8 cellular contexts compared by ENCODE assay signal in genomic region chr5:151222769-151223446, GRCh38. TPM values are rescaled to one million over a fixed set of nuclear protein-coding genes. Genes with fewer than 3 reads are reported as not detected.
DNase-seq lines count a peak whose midpoint lies in the region; ATAC-seq and TF ChIP-seq lines count a peak whose summit lies in the region.

No MANE protein-coding gene starts in this region.

- no peaks in the 10 kb centered on the region for H3K4me1 ChIP-seq in neural progenitor cell

- peak; percentile 63 for ATAC-seq in HG03175 (IDR thresholded peaks at IDR 0.05; ENCODE audit: unreplicated experiment)

- no peaks in the 10 kb centered on the region for H3K9me3 Mint-ChIP-seq in neural progenitor cell

- H3F3A ChIP-seq in neural progenitor cell (ENCODE audit: low read depth): no peaks in the 10 kb centered on the region

- no peaks in the 10 kb centered on the region for H3K9me3 ChIP-seq in neural progenitor cell (ENCODE audit: low read depth)

- H3K27ac ChIP-seq in neural progenitor cell: no peak overlapping the region

- H3K27ac Mint-ChIP-seq in neural progenitor cell: no peak overlapping the region

- peaks cover 8% of the 10 kb centered on the region for H3K4me1 Mint-ChIP-seq in neural progenitor cell

- H3K9ac ChIP-seq in neural progenitor cell: no peak overlapping the region

- no peak overlapping the region for H2AFZ ChIP-seq in neural progenitor cell (replicated peaks)

- TF ChIP-seq CTCF in WI38 (IDR thresholded peaks at IDR 0.05; ENCODE audit: low read depth, low read length) (no peak), epithelial cell of esophagus (IDR thresholded peaks at IDR 0.05; ENCODE audit: insufficient read depth, low read depth, low read length, missing control alignments) (no peak), neural progenitor cell (IDR thresholded peaks at IDR 0.05) (no peak)

- no peaks in the 10 kb centered on the region for H3K36me3 ChIP-seq in neural progenitor cell

- H3K27me3 ChIP-seq in neural progenitor cell: peaks cover 33% of the 10 kb centered on the region

- H3K79me2 ChIP-seq in neural progenitor cell (ENCODE audit: low read depth): no peaks in the 10 kb centered on the region

- peaks cover 3% of the 10 kb centered on the region for H4K20me1 ChIP-seq in neural progenitor cell (ENCODE audit: low read depth)

- peak overlapping the region; percentile 82 for H3K4me3 Mint-ChIP-seq in neural progenitor cell

- H3K4me3 ChIP-seq in WI38 (ENCODE audit: low read depth, low read length) (peak overlapping the region; percentile 60; the same call in 1 of the 2 replicates), epithelial cell of esophagus (ENCODE audit: low read length) (peak overlapping the region; percentile 56), neural progenitor cell (peak overlapping the region; percentile 75)

- peak overlapping the region; percentile 92 for H3K4me2 ChIP-seq in neural progenitor cell

- DNase-seq in stimulated activated CD4-positive, alpha-beta T cell treated with anti-CD3 and anti-CD28 coated beads, Interleukin-15, amount 100 ng/mL, for 24 hours: peak; percentile 68
- DNase-seq in stimulated activated CD4-positive, alpha-beta T cell treated with anti-CD3 and anti-CD28 coated beads, Interleukin-2, amount 100 ng/mL, for 48 hours: no peak
- DNase-seq in epithelial cell of esophagus (ENCODE audit: low read depth): peak; percentile 26
- no peak for DNase-seq in neural progenitor cell (ENCODE audit: low spot score)
- no peak for DNase-seq in putamen (ENCODE audit: low spot score)
- DNase-seq in AG08396 (ENCODE audit: low spot score): no peak

- H3K36me3 Mint-ChIP-seq in neural progenitor cell: no peaks in the 10 kb centered on the region

- H3K27me3 Mint-ChIP-seq in neural progenitor cell (ENCODE audit: insufficient read depth, low read depth): peaks cover 17% of the 10 kb centered on the region

RNA-seq across cellular contexts. Expression of gene CCDC69, which starts 1.0 kb away (rescaled TPM):
- 0.03 and 0.07 TPM in 2 replicates for total RNA-seq in neural progenitor cell (ENCODE audit: low replicate concordance)

RNA-seq across cellular contexts. Expression of gene GM2A, which starts 30.1 kb away (rescaled TPM):
- 19.4 TPM in 2 replicates for total RNA-seq in neural progenitor cell (ENCODE audit: low replicate concordance)

Comparison
In these comparisons a context has a peak if more than half of its experiments do, and no peak if none do; other contexts are left out.
1. DNase-seq: peak in stimulated activated CD4-positive, alpha-beta T cell treated with anti-CD3 and anti-CD28 coated beads, Interleukin-15, amount 100 ng/mL, for 24 hours (single experiment) and epithelial cell of esophagus (single experiment); none in stimulated activated CD4-positive, alpha-beta T cell treated with anti-CD3 and anti-CD28 coated beads, Interleukin-2, amount 100 ng/mL, for 48 hours (0 of 2), neural progenitor cell (single experiment), putamen (single experiment) and AG08396 (single experiment).
2. Peak in every context shown above with its lines, with median percentiles within 50 percentile points of each other: H3K4me3 ChIP-seq.